ENCODE assay signal across 30 cellular contexts in the genomic region with DNA sequence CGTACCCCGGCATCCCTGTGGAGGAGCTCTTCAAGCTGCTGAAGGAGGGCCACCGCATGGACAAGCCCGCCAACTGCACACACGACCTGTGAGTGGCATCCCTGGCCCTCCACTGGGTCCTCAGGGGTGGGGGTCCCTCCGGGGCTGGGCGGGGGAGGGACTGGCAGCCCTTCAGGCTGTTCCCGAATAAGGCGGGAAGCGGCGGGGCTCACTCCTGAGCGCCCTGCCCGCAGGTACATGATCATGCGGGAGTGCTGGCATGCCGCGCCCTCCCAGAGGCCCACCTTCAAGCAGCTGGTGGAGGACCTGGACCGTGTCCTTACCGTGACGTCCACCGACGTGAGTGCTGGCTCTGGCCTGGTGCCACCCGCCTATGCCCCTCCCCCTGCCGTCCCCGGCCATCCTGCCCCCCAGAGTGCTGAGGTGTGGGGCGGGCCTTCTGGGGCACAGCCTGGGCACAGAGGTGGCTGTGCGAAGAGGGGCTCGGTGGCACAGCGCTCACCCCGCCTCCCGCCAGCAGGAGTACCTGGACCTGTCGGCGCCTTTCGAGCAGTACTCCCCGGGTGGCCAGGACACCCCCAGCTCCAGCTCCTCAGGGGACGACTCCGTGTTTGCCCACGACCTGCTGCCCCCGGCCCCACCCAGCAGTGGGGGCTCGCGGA.
"Had no signal": no experiment of that assay in that cellular context is flagged by ENCODE, and none has a peak within 500 bp of the region (broad histone marks: within the 10 kb centered on the region; RNA-seq: fewer than 3 reads in every experiment).

No MANE protein-coding gene starts in this region.

- H3K36me3 ChIP-seq: breast epithelium, colonic mucosa had no signal

- H3K9me3 Mint-ChIP-seq: activated B cell treated with CpG ODN at 0.5 μM for 24 hours; activated CD8-positive, alpha-beta T cell treated with anti-CD3 and anti-CD28 coated beads for 36 hours; activated naive CD4-positive, alpha-beta T cell treated with anti-CD3 and anti-CD28 coated beads for 36 hours; activated naive CD4-positive, alpha-beta T cell treated with anti-CD3 and anti-CD28 coated beads, Interleukin-2, amount 50 U/mL, for 72 hours; activated naive CD8-positive, alpha-beta T cell treated with anti-CD3 and anti-CD28 coated beads, Interleukin-2, amount 10 ng/mL, durations not matched to agents 7 days and 5 days; activated T-cell treated with anti-CD3 and anti-CD28 coated beads, Interleukin-2, amount 50 U/mL, for 4 hours; activated T-helper 17 cell treated with anti-CD3 and anti-CD28 coated beads, Interleukin-2, amount 50 U/mL, for 72 hours; brain; endodermal cell; T-helper 2 cell treated with Interferon-gamma antibody and Interleukin-4, amounts not matched to agents 5 μg/mL and 100 μg/mL, for 36 hours had no signal

- H3K27me3 ChIP-seq: ascending aorta, breast epithelium, cardiac muscle cell, colonic mucosa had no signal

- FAIRE-seq: frontal cortex had no signal

- H3K36me3 Mint-ChIP-seq: activated naive CD4-positive, alpha-beta T cell treated with anti-CD3 and anti-CD28 coated beads, Interleukin-2, amount 50 U/mL, for 72 hours; activated naive CD8-positive, alpha-beta T cell treated with anti-CD3 and anti-CD28 coated beads, Interleukin-2, amount 10 ng/mL, durations not matched to agents 7 days and 5 days; brain had no signal

- H3K27ac Mint-ChIP-seq: activated B cell treated with CpG ODN at 0.5 μM for 24 hours; activated CD8-positive, alpha-beta T cell treated with anti-CD3 and anti-CD28 coated beads for 36 hours; activated naive CD4-positive, alpha-beta T cell treated with anti-CD3 and anti-CD28 coated beads for 36 hours; activated naive CD8-positive, alpha-beta T cell treated with anti-CD3 and anti-CD28 coated beads, Interleukin-2, amount 10 ng/mL, durations not matched to agents 7 days and 5 days; activated T-helper 17 cell treated with anti-CD3 and anti-CD28 coated beads, Interleukin-2, amount 50 U/mL, for 72 hours; endodermal cell; T-helper 17 cell; T-helper 2 cell treated with Interferon-gamma antibody and Interleukin-4, amounts not matched to agents 5 μg/mL and 100 μg/mL, for 36 hours had no signal

- H3K4me1 ChIP-seq: ascending aorta, breast epithelium, colonic mucosa had no signal

- ATAC-seq: activated CD4-positive, CD25-positive, alpha-beta regulatory T cell treated with anti-CD3 and anti-CD28 coated beads, Interleukin-2, amount 50 U/mL, for 24 hours; activated CD8-positive, alpha-beta T cell treated with anti-CD3 and anti-CD28 coated beads for 36 hours; activated naive CD4-positive, alpha-beta T cell treated with anti-CD3 and anti-CD28 coated beads, Interleukin-2, amount 50 U/mL, for 72 hours; activated T-cell treated with anti-CD3 and anti-CD28 coated beads, Interleukin-2, amount 50 U/mL, for 4 hours; activated T-helper 17 cell treated with anti-CD3 and anti-CD28 coated beads, Interleukin-2, amount 50 U/mL, for 72 hours; esophagus mucosa; T-helper 17 cell had no signal

- H3K27me3 Mint-ChIP-seq: activated B cell treated with CpG ODN at 0.5 μM for 24 hours; activated CD8-positive, alpha-beta T cell treated with anti-CD3 and anti-CD28 coated beads for 36 hours; activated naive CD8-positive, alpha-beta T cell treated with anti-CD3 and anti-CD28 coated beads, Interleukin-2, amount 10 ng/mL, durations not matched to agents 7 days and 5 days; activated T-helper 17 cell treated with anti-CD3 and anti-CD28 coated beads, Interleukin-2, amount 50 U/mL, for 72 hours; brain; T-helper 17 cell had no signal

- H3K27ac ChIP-seq: ascending aorta, breast epithelium, cardiac muscle cell, colonic mucosa, WERI-Rb-1 had no signal

- H3K4me1 Mint-ChIP-seq: activated B cell treated with CpG ODN at 0.5 μM for 24 hours; activated naive CD8-positive, alpha-beta T cell treated with anti-CD3 and anti-CD28 coated beads, Interleukin-2, amount 10 ng/mL, durations not matched to agents 7 days and 5 days; activated T-helper 17 cell treated with anti-CD3 and anti-CD28 coated beads, Interleukin-2, amount 50 U/mL, for 72 hours; brain; endodermal cell; T-helper 17 cell had no signal

- DNase-seq: activated B cell treated with CpG ODN at 0.5 μM for 24 hours; activated CD4-positive, alpha-beta T cell treated with anti-CD3 and anti-CD28 coated beads for 48 hours; activated CD4-positive, alpha-beta T cell treated with anti-CD3 and anti-CD28 coated beads, Interleukin-2, amount 50 U/mL, for 1 hour; activated CD8-positive, alpha-beta memory T cell treated with anti-CD3 and anti-CD28 coated beads for 24 hours; activated CD8-positive, alpha-beta T cell treated with anti-CD3 and anti-CD28 coated beads for 36 hours; activated effector memory CD4-positive, alpha-beta T cell treated with Interleukin-2 at 50 U/mL for 16 hours; activated gamma-delta T cell treated with Interleukin-2 at 50 U/mL for 16 hours; activated naive CD4-positive, alpha-beta T cell treated with anti-CD3 and anti-CD28 coated beads for 36 hours; activated naive CD8-positive, alpha-beta T cell treated with anti-CD3 and anti-CD28 coated beads, Interleukin-2, amount 10 ng/mL, durations not matched to agents 7 days and 5 days; activated T-cell treated with anti-CD3 and anti-CD28 coated beads, Interleukin-2, amount 50 U/mL, for 4 hours; central memory CD4-positive, alpha-beta T cell; cerebellar nuclear complex; colonic mucosa; effector CD8-positive, alpha-beta T cell; endodermal cell; foreskin fibroblast; head of caudate nucleus; T-helper 17 cell; T1000; WERI-Rb-1 had no signal

- H3K4me3 ChIP-seq: ascending aorta, breast epithelium, cardiac muscle cell, colonic mucosa had no signal

- H3K9me3 ChIP-seq: ascending aorta, breast epithelium, colonic mucosa had no signal

- H3K4me3 Mint-ChIP-seq: activated B cell treated with CpG ODN at 0.5 μM for 24 hours; activated CD8-positive, alpha-beta T cell treated with anti-CD3 and anti-CD28 coated beads for 36 hours; activated naive CD4-positive, alpha-beta T cell treated with anti-CD3 and anti-CD28 coated beads for 36 hours; activated naive CD8-positive, alpha-beta T cell treated with anti-CD3 and anti-CD28 coated beads, Interleukin-2, amount 10 ng/mL, durations not matched to agents 7 days and 5 days; activated T-cell treated with anti-CD3 and anti-CD28 coated beads, Interleukin-2, amount 50 U/mL, for 4 hours; activated T-helper 17 cell treated with anti-CD3 and anti-CD28 coated beads, Interleukin-2, amount 50 U/mL, for 72 hours; brain; endodermal cell; T-helper 17 cell; T-helper 2 cell treated with Interferon-gamma antibody and Interleukin-4, amounts not matched to agents 5 μg/mL and 100 μg/mL, for 36 hours had no signal
